16 cellular contexts compared by ENCODE assay signal in the genomic region with DNA sequence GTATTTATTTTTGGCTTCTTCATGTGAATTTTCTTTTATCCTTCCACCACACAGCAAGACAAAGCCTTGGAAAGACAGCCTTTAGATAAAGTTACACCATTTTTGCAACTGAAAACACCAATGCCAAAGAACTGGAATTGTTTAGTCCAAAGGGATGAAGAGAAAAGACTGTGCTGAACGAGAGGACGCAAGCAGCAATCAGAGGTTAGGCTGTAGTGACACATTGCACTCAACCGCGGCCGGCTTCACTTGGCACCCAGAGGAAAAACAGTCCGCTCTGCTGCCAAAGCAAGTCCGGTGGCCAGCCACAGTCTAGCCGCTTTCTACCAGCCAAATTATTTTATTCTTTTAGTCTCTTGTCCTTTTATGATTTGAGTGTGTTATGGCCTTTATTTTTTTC. TPM values are rescaled to one million over a fixed set of nuclear protein-coding genes. Genes with fewer than 3 reads are reported as not detected.
DNase-seq lines count a peak whose midpoint lies in the region; ATAC-seq and TF ChIP-seq lines count a peak whose summit lies in the region.
"Had no signal": no experiment of that assay in that cellular context is flagged by ENCODE, and none has a peak within 500 bp of the region (broad histone marks: within the 10 kb centered on the region; RNA-seq: fewer than 3 reads in every experiment).

No MANE protein-coding gene starts in this region.

- no peaks in the 10 kb centered on the region for H3K9me3 Mint-ChIP-seq in progenitor cell of endocrine pancreas (ENCODE audit: low read depth)
- H3K9me3 Mint-ChIP-seq: activated T-cell treated with anti-CD3 and anti-CD28 coated beads, Interleukin-2, amount 50 U/mL, for 24 hours; H9 had no signal

- H3K36me3 Mint-ChIP-seq in progenitor cell of endocrine pancreas (ENCODE audit: insufficient read depth): no peaks in the 10 kb centered on the region

- H3K4me3 Mint-ChIP-seq in progenitor cell of endocrine pancreas (ENCODE audit: low read depth): no peak overlapping the region
- H3K4me3 Mint-ChIP-seq: activated T-cell treated with anti-CD3 and anti-CD28 coated beads, Interleukin-2, amount 50 U/mL, for 24 hours; H9 had no signal

- H3K4me3 ChIP-seq in astrocyte of the spinal cord (ENCODE audit: low read depth, low read length) (no peak overlapping the region), right atrium auricular region (no peak overlapping the region), ovary (no peak overlapping the region), aorta (ENCODE audit: low read length in 2 of 2) (no peak overlapping the region)

- DNase-seq in astrocyte of the spinal cord (ENCODE audit: low read depth, low spot score) (peak; percentile 43), right atrium auricular region (ENCODE audit: low spot score) (peak; percentile 82), ovary (peak; percentile 36 to 65 (median 43)), aorta (peak; percentile 81 to 87), Kasumi-1 (lab: John Stamatoyannopoulos, UW) (no peak), progenitor cell of endocrine pancreas (ENCODE audit: low spot score, unreplicated experiment) (no peak), UCSD-AML1 (lab: John Stamatoyannopoulos, UW; ENCODE audit: unreplicated experiment) (no peak)
- DNase-seq: activated T-cell treated with anti-CD3 and anti-CD28 coated beads, Interleukin-2, amount 50 U/mL, for 24 hours; amniotic stem cell; foreskin melanocyte; H9; NCI-H2227 treated with DMSO at 0.1 percent for 48 hours; stimulated activated CD4-positive, alpha-beta T cell treated with anti-CD3 and anti-CD28 coated beads, Interleukin-4, amount 100 ng/mL, for 4 hours; stimulated activated naive CD4-positive, alpha-beta T cell had no signal

- H3K4me1 ChIP-seq in right atrium auricular region (peaks cover 0 to 20% of the 10 kb centered on the region in 2 donors), ovary (ENCODE audit: insufficient read depth) (peaks cover 14% of the 10 kb centered on the region), aorta (ENCODE audit: control insufficient read depth in 1 of 2, insufficient read depth in 2 of 2, low read length in 2 of 2) (peaks cover 4 to 8% of the 10 kb centered on the region in 2 donors)

- in situ Hi-C loops in astrocyte of the spinal cord (cut with HindIII; ENCODE audit: low sequenced_read_pairs): no loop called here

- H3K27me3 Mint-ChIP-seq in progenitor cell of endocrine pancreas: no peaks in the 10 kb centered on the region

- no peaks in the 10 kb centered on the region for H3K36me3 ChIP-seq in right atrium auricular region
- H3K36me3 ChIP-seq in ovary: no peaks in the 10 kb centered on the region
- no peaks in the 10 kb centered on the region for H3K36me3 ChIP-seq in aorta (ENCODE audit: control insufficient read depth in 1 of 2, insufficient read depth in 2 of 2, low read length in 1 of 2)

- TF ChIP-seq EP300 in ovary (IDR thresholded peaks at IDR 0.05): no peak

- H3K27ac ChIP-seq in right atrium auricular region (peak overlapping the region; percentile 32 to 65), ovary (no peak overlapping the region), aorta (ENCODE audit: low read depth in 1 of 2, low read length in 2 of 2) (peak overlapping the region in 1 of 2 donors; percentile 22)
- H3K27ac ChIP-seq: dorsolateral prefrontal cortex had no signal

- 35 to 74% (median 41%) methylated on average over 8 of the region's 8 CpGs for WGBS in ovary, 3 donors
- 10 to 13% methylated on average over 8 of the region's 8 CpGs for whole genome bisulfite sequencing in aorta, 2 donors

- TF ChIP-seq POLR2A in ovary (IDR thresholded peaks at IDR 0.05): no peak

- ATAC-seq in aorta (ENCODE audit: low FRiP score): peak; percentile 78
- ATAC-seq: left colon had no signal

- intact Hi-C loops in ovary (cut with DNase I) (no loop called here), aorta (cut with DNase I) (loop anchor here (5.0 kb wide), 2 partner anchors 46 to 51 kb away; a partner anchor contains a TSS)

- H3K27ac Mint-ChIP-seq in progenitor cell of endocrine pancreas: no peak overlapping the region
- H3K27ac Mint-ChIP-seq: activated T-cell treated with anti-CD3 and anti-CD28 coated beads, Interleukin-2, amount 50 U/mL, for 24 hours; H9 had no signal

- no peaks in the 10 kb centered on the region for H3K27me3 ChIP-seq in right atrium auricular region
- H3K27me3 ChIP-seq in ovary: no peaks in the 10 kb centered on the region
- H3K27me3 ChIP-seq in aorta (ENCODE audit: control insufficient read depth in 1 of 2, insufficient read depth in 2 of 2, low read length in 1 of 2): no peaks in the 10 kb centered on the region
- H3K27me3 ChIP-seq: dorsolateral prefrontal cortex had no signal

- TF ChIP-seq CTCF in astrocyte of the spinal cord (IDR thresholded peaks at IDR 0.05; ENCODE audit: low read depth, low read length) (no peak), right atrium auricular region (IDR thresholded peaks at IDR 0.05) (no peak), ovary (IDR thresholded peaks at IDR 0.05) (no peak), progenitor cell of endocrine pancreas (IDR thresholded peaks at IDR 0.05; ENCODE audit: unreplicated experiment) (no peak)

- peaks cover 8% of the 10 kb centered on the region for H3K4me1 Mint-ChIP-seq in progenitor cell of endocrine pancreas (ENCODE audit: low read depth)
- H3K4me1 Mint-ChIP-seq: H9 had no signal

- H3K9me3 ChIP-seq in right atrium auricular region: no peaks in the 10 kb centered on the region
- no peaks in the 10 kb centered on the region for H3K9me3 ChIP-seq in ovary
- no peaks in the 10 kb centered on the region for H3K9me3 ChIP-seq in aorta (ENCODE audit: control insufficient read depth, low read length)

RNA-seq across cellular contexts. Expression of a gene that starts 49.1 kb away (rescaled TPM):
- total RNA-seq in right atrium auricular region: 10 to 100 TPM; 25.4 to 37.1 TPM
- 10 to 100 TPM; 13.0 to 32.5 (median 17.4) TPM for total RNA-seq in ovary
- 10 to 100 TPM; 15.2 to 21.2 TPM for polyA plus RNA-seq in ovary
- total RNA-seq in aorta: 10 to 100 TPM; 17.2 to 27.2 TPM
- polyA plus RNA-seq in aorta: 1 to 10 TPM; 4.0 to 4.6 TPM
- 1.1 and 2.2 TPM in 2 replicates for total RNA-seq in progenitor cell of endocrine pancreas

Comparison
In these comparisons a context has a peak if more than half of its experiments do, and no peak if none do; other contexts are left out.
1. DNase-seq: peak in astrocyte of the spinal cord (single experiment), right atrium auricular region (single experiment), ovary (5 of 5) and aorta (2 of 2); none in Kasumi-1 (0 of 2), progenitor cell of endocrine pancreas (single experiment) and UCSD-AML1 (single experiment).
2. H3K27ac ChIP-seq: peak in right atrium auricular region (2 of 2); none in ovary (0 of 2).
3. intact Hi-C loops: an anchor here in aorta (5.0 kb wide); none called in ovary.